ENCODE assay signal across 2 cellular contexts in the genomic region with DNA sequence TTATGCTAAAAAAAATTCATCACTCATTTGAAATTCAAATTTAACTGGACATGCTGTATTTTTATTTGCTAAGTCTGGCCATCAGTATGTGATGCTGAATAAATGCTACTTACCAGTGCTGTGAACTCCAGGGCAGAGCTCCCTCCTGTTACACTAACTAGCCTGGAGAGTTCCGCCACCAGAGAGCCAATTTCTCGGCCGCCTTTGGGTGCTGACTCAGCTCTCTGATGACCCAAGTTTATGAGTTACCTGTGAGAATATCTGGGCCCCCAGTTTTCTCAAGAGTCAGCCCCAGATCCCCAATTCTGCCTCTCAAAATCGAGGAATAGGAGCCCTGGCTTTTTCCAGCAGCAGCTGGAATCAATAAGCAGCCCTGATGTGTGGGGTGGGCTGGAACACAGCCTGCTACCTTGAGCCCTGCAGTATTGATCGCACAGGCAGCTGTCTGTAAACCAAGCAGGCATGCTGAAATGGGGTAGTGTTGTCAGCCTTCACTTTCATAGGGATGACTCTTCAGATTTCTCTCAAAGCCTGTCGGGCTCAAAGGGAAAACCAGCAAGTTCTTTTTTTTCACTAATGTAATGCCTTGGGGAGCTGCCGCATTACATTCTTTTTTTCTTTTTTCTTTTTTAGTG.
TF ChIP-seq lines count a peak whose summit lies in the region.

No MANE protein-coding gene starts in this region.

TF ChIP-seq in IMR-90, 13 proteins besides CTCF, POLR2A, EP300 and RAD21:
- no peak for TF ChIP-seq MAZ (IDR thresholded peaks at IDR 0.05; ENCODE audit: borderline replicate concordance, low read depth, low read length)
- TF ChIP-seq NFE2L2 (IDR thresholded peaks at IDR 0.05; ENCODE audit: low read depth, low read length): no peak
- TF ChIP-seq RFX5 (IDR thresholded peaks at IDR 0.05; ENCODE audit: low read depth, low read length): no peak
- peak; percentile 51 for TF ChIP-seq MAFK (IDR thresholded peaks at IDR 0.05; ENCODE audit: low read depth, low read length)
- no peak for TF ChIP-seq BHLHE40 (IDR thresholded peaks at IDR 0.05; ENCODE audit: low read depth, low read length)

TF ChIP-seq in neural cell, 6 proteins besides CTCF, POLR2A, EP300 and RAD21:
- peak; percentile 14 for TF ChIP-seq POLR2AphosphoS5 (IDR thresholded peaks at IDR 0.05)
- TF ChIP-seq TAF1 (IDR thresholded peaks at IDR 0.05; ENCODE audit: low read depth): no peak
